ENCODE assay signal across 26 cellular contexts in the genomic region with DNA sequence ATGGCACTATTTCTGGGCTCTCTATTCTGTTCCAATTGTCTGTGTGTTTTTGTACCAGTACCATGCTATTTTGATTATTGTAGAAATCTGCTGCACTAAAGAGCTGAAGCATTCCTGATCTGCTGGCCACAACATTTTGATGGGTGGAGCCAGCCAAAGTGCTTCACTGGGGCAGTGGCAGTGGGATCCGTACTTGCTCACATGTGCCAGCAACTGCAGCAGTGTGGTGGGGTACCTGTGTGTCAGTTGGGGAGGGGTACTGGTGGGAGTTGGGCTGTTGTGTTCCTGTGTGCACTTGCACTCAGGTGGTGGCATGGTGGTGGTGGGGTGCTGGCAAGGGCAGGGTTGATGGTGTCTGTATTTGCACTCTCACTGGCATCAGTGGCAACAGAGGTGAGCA.
"Had no signal": no experiment of that assay in that cellular context is flagged by ENCODE, and none has a peak within 500 bp of the region (broad histone marks: within the 10 kb centered on the region; RNA-seq: fewer than 3 reads in every experiment).

No MANE protein-coding gene starts in this region.

- H3K79me2 ChIP-seq: hepatocyte had no signal

- H3K36me3 Mint-ChIP-seq: naive thymus-derived CD8-positive, alpha-beta T cell; stimulated activated naive B cell treated with anti-CD40 and anti-IgM and Interleukin-4, amounts not matched to agents 10 μg/mL and 1 μg/mL and 100 μg/mL, for 72 hours; type B pancreatic cell had no signal

- H3K4me3 ChIP-seq: heart right ventricle, hepatocyte, left lung, lower lobe of right lung, ovary, right atrium auricular region, right lobe of liver, smooth muscle cell, tibial nerve had no signal

- H3K9me3 ChIP-seq: lower lobe of right lung, neutrophil, ovary, right atrium auricular region, right lobe of liver had no signal

- H3K27me3 ChIP-seq: heart right ventricle, hepatocyte, left lung, neutrophil, ovary, right atrium auricular region, right lobe of liver, tibial nerve had no signal

- H3K4me3 Mint-ChIP-seq: naive thymus-derived CD8-positive, alpha-beta T cell; nephron; neural crest cell; stimulated activated naive B cell treated with anti-CD40 and anti-IgM and Interleukin-4, amounts not matched to agents 10 μg/mL and 1 μg/mL and 100 μg/mL, for 72 hours; stimulated activated naive CD8-positive, alpha-beta T cell treated with anti-CD3 and anti-CD28 coated beads, Interleukin-15, Interleukin-2, amounts not matched to agents 100 ng/mL and 50 ng/mL, for 24 hours; type B pancreatic cell had no signal

- H3K4me1 Mint-ChIP-seq: naive thymus-derived CD8-positive, alpha-beta T cell; nephron; neural crest cell; stimulated activated naive B cell treated with anti-CD40 and anti-IgM and Interleukin-4, amounts not matched to agents 10 μg/mL and 1 μg/mL and 100 μg/mL, for 72 hours had no signal

- DNase-seq: heart right ventricle; left colon; left lung; lower lobe of right lung; mammary epithelial cell; mesenchymal stem cell; naive thymus-derived CD8-positive, alpha-beta T cell; ovary; right lobe of liver; stimulated activated CD4-positive, alpha-beta T cell treated with anti-CD3 and anti-CD28 coated beads, Interleukin-1b, Interleukin-23, amount 100 ng/mL, for 48 hours; stimulated activated CD4-positive, alpha-beta T cell treated with anti-CD3 and anti-CD28 coated beads, Interleukin-2, amount 100 ng/mL, for 48 hours; stimulated activated CD4-positive, alpha-beta T cell treated with anti-CD3 and anti-CD28 coated beads, Interleukin-4, amount 100 ng/mL, for 4 hours; stimulated activated CD8-positive, alpha-beta memory T cell treated with anti-CD3 and anti-CD28 coated beads, Interleukin-4, amount 100 ng/mL, for 48 hours; stimulated activated naive B cell treated with anti-CD40 and anti-IgM and Interleukin-4, amounts not matched to agents 10 μg/mL and 1 μg/mL and 100 μg/mL, for 72 hours; substantia nigra had no signal

- H2AFZ ChIP-seq: hepatocyte had no signal

- H3K27ac Mint-ChIP-seq: naive thymus-derived CD8-positive, alpha-beta T cell; nephron; progenitor cell of endocrine pancreas; stimulated activated naive B cell treated with anti-CD40 and anti-IgM and Interleukin-4, amounts not matched to agents 10 μg/mL and 1 μg/mL and 100 μg/mL, for 72 hours; stimulated activated naive CD8-positive, alpha-beta T cell treated with anti-CD3 and anti-CD28 coated beads, Interleukin-15, Interleukin-2, amounts not matched to agents 100 ng/mL and 50 ng/mL, for 24 hours; type B pancreatic cell had no signal

- ATAC-seq: heart right ventricle; left colon; left lung; naive thymus-derived CD8-positive, alpha-beta T cell; stimulated activated naive B cell treated with anti-CD40 and anti-IgM and Interleukin-4, amounts not matched to agents 10 μg/mL and 1 μg/mL and 100 μg/mL, for 72 hours had no signal

- H3K27ac ChIP-seq: heart right ventricle, hepatocyte, left lung, lower lobe of right lung, neutrophil, ovary, right atrium auricular region, right lobe of liver, tibial nerve had no signal

- H3K4me2 ChIP-seq: hepatocyte, smooth muscle cell had no signal

- FAIRE-seq: keratinocyte had no signal

- H3K4me1 ChIP-seq: heart right ventricle, left lung, lower lobe of right lung, right atrium auricular region, right lobe of liver, tibial nerve had no signal

- H3K36me3 ChIP-seq: heart right ventricle, left lung, lower lobe of right lung, neutrophil, ovary, right atrium auricular region, right lobe of liver, tibial nerve had no signal
